27 cellular contexts compared by ENCODE assay signal in genomic region chr11:76177250-76177686, GRCh38. TPM values are rescaled to one million over a fixed set of nuclear protein-coding genes. Genes with fewer than 3 reads are reported as not detected.
"Had no signal": no experiment of that assay in that cellular context is flagged by ENCODE, and none has a peak within 500 bp of the region (broad histone marks: within the 10 kb centered on the region; RNA-seq: fewer than 3 reads in every experiment).

No MANE protein-coding gene starts in this region.

- H3K36me3 ChIP-seq: esophagus muscularis mucosa, gastroesophageal sphincter, heart left ventricle, left lung, lower lobe of right lung had no signal

- DNase-seq: dermis blood vessel endothelial cell; dorsolateral prefrontal cortex; effector CD4-positive, alpha-beta T cell; effector memory CD4-positive, alpha-beta T cell; foreskin keratinocyte; heart left ventricle; hypothalamus; immature natural killer cell; islet precursor cell; kidney; kidney glomerular epithelial cell; left colon; left lung; left ventricle myocardium superior; lower lobe of right lung; mesenchymal stem cell; mucosa of descending colon; naive B cell had no signal

- H3K9me3 ChIP-seq: esophagus muscularis mucosa, gastroesophageal sphincter, heart left ventricle, left lung, lower lobe of right lung, mucosa of descending colon had no signal

- H2AFZ ChIP-seq: hepatocyte had no signal

- H3K27ac ChIP-seq: coronary artery, dorsolateral prefrontal cortex, esophagus muscularis mucosa, foreskin keratinocyte, gastroesophageal sphincter, heart left ventricle, hepatocyte, left lung, lower lobe of right lung had no signal

- ATAC-seq: foreskin keratinocyte, gastroesophageal sphincter, heart left ventricle, left colon, left lung, left ventricle myocardium superior, lower lobe of right lung, mucosa of descending colon had no signal

- H3K27me3 ChIP-seq: dorsolateral prefrontal cortex, esophagus muscularis mucosa, gastroesophageal sphincter, heart left ventricle, hepatocyte, left lung had no signal

- H3K4me1 ChIP-seq: foreskin keratinocyte, gastroesophageal sphincter, heart left ventricle, left lung, lower lobe of right lung had no signal

- H3K4me3 ChIP-seq: coronary artery, dorsolateral prefrontal cortex, esophagus muscularis mucosa, gastroesophageal sphincter, heart left ventricle, hepatocyte, left lung, lower lobe of right lung, mucosa of descending colon had no signal

- H3K4me2 ChIP-seq: hepatocyte had no signal

- FAIRE-seq: colon, endothelial cell of umbilical vein, frontal cortex, kidney had no signal

RNA-seq across cellular contexts. Expression of gene WNT11, which starts 29.0 kb away (rescaled TPM):
- total RNA-seq: dermis blood vessel endothelial cell, endothelial cell of umbilical vein, epithelial cell of proximal tubule, fibroblast of villous mesenchyme had no signal
- polyA plus RNA-seq: endothelial cell of umbilical vein had no signal
